Comparison of ENCODE assay signal across 9 cellular contexts in genomic region chr16:10039220-10040096, GRCh38.
DNase-seq lines count a peak whose midpoint lies in the region; ATAC-seq and TF ChIP-seq lines count a peak whose summit lies in the region.
"Had no signal": no experiment of that assay in that cellular context is flagged by ENCODE, and none has a peak within 500 bp of the region (broad histone marks: within the 10 kb centered on the region; RNA-seq: fewer than 3 reads in every experiment).

No MANE protein-coding gene starts in this region.

- no peaks in the 10 kb centered on the region for H3K36me3 ChIP-seq in ES-I3 (ENCODE audit: insufficient read depth, low read length)
- H3K36me3 ChIP-seq in OCI-LY3 (replicated peaks; ENCODE audit: low read depth, low read length): no peaks in the 10 kb centered on the region
- no peaks in the 10 kb centered on the region for H3K36me3 ChIP-seq in heart right ventricle
- H3K36me3 ChIP-seq: upper lobe of left lung had no signal

- H3K9me3 ChIP-seq in ES-I3 (ENCODE audit: control insufficient read depth, insufficient read depth, low read length) (no peaks in the 10 kb centered on the region), OCI-LY3 (ENCODE audit: insufficient read depth, low read length) (no peaks in the 10 kb centered on the region), heart right ventricle (peaks cover 0 to 6% (median 0%) of the 10 kb centered on the region in 11 donors)
- H3K9me3 ChIP-seq: upper lobe of left lung had no signal

- H3K27me3 ChIP-seq in OCI-LY3 (ENCODE audit: low read depth, low read length): no peaks in the 10 kb centered on the region; the same call in 1 of the 2 replicates
- H3K27me3 ChIP-seq in heart right ventricle: peaks cover 0 to 38% (median 20%) of the 10 kb centered on the region in 7 donors
- H3K27me3 ChIP-seq: upper lobe of left lung had no signal

- intact Hi-C loops in heart right ventricle (cut with DNase I) (loop anchor here in 4 of 10 donors (5.0 to 10.0 kb wide), 4 partner anchors 105 to 385 kb away; partner anchors contain the start of gene GRIN2A (in 1 of the 4)), posterior cingulate gyrus (cut with DNase I) (loop anchor here (5.0 to 10.0 kb wide), 3 partner anchors 85 to 395 kb away; partner anchors contain the start of gene GRIN2A)

- ATAC-seq in heart right ventricle: peak in 3 of 8 donors; percentile 66 to 87 (median 70)
- no peak for ATAC-seq in GM18505 (IDR thresholded peaks at IDR 0.05; ENCODE audit: unreplicated experiment)
- ATAC-seq in HG03175 (IDR thresholded peaks at IDR 0.05; ENCODE audit: unreplicated experiment): no peak
- no peak for ATAC-seq in HG02588 (IDR thresholded peaks at IDR 0.05; ENCODE audit: unreplicated experiment)
- ATAC-seq in GM19035 (IDR thresholded peaks at IDR 0.05; ENCODE audit: unreplicated experiment): no peak

- H4K20me1 ChIP-seq in OCI-LY3 (ENCODE audit: insufficient read depth, low read length): no peaks in the 10 kb centered on the region

- H3K4me3 ChIP-seq in OCI-LY3 (ENCODE audit: low read length) (no peak overlapping the region), heart right ventricle (peak overlapping the region in 9 of 10 donors; percentile 5 to 41 (median 18))

- no peaks in the 10 kb centered on the region for H3K79me2 ChIP-seq in OCI-LY3 (ENCODE audit: low read length)

- H3K4me1 ChIP-seq in ES-I3 (ENCODE audit: insufficient read depth, low read length) (no peaks in the 10 kb centered on the region), OCI-LY3 (ENCODE audit: low read length) (peaks cover 7% of the 10 kb centered on the region), heart right ventricle (peaks cover 0 to 8% (median 0%) of the 10 kb centered on the region in 9 donors)

- H3K27ac ChIP-seq in OCI-LY3 (ENCODE audit: low read length) (no peak overlapping the region), heart right ventricle (no peak overlapping the region)
- H3K27ac ChIP-seq: upper lobe of left lung had no signal

- no peak overlapping the region for H2AFZ ChIP-seq in OCI-LY3 (ENCODE audit: low read depth, low read length)

- TF ChIP-seq CTCF in OCI-LY3 (IDR thresholded peaks at IDR 0.05; ENCODE audit: low read depth, low read length) (0 out of 2 replicates have a peak, but pooled peaks have one; percentile 9), heart right ventricle (IDR thresholded peaks at IDR 0.05) (peak in 8 of 9 donors; percentile 6 to 54 (median 32))

- 2 to 9% methylated on average over 24 to 28 of the region's 28 CpGs for whole genome bisulfite sequencing in heart right ventricle, 2 donors

- DNase-seq in heart right ventricle: peak; percentile 17 to 18
- DNase-seq in posterior cingulate gyrus: peak in 9 of 10 donors; percentile 40 to 95 (median 64)

- no peak overlapping the region for H3K4me2 ChIP-seq in OCI-LY3 (ENCODE audit: low read length)

- H3K9ac ChIP-seq in ES-I3 (ENCODE audit: low read depth, low read length) (peak overlapping the region; percentile 69), OCI-LY3 (ENCODE audit: low read length) (no peak overlapping the region)

- no peak for TF ChIP-seq POLR2A in GM18505 (IDR thresholded peaks at IDR 0.05; ENCODE audit: borderline replicate concordance, extremely low read depth, insufficient read depth, insufficient read length)
